Comparison of ENCODE assay signal across 8 cellular contexts in genomic region chr1:36463773-36464604, GRCh38. TPM values are rescaled to one million over a fixed set of nuclear protein-coding genes. Genes with fewer than 3 reads are reported as not detected.
DNase-seq lines count a peak whose midpoint lies in the region; ATAC-seq and TF ChIP-seq lines count a peak whose summit lies in the region.

MRPS15 (minus strand) TSS chr1:36464384; CDS start chr1:36464275, 109 bp downstream.

- DNase-seq in GM13976 (ENCODE audit: low spot score): peak; percentile 97
- peak; percentile 84 for DNase-seq in NCI-H146 treated with DMSO at 0.1 percent for 48 hours (lab: John Stamatoyannopoulos, UW; ENCODE audit: unreplicated experiment)
- peak; percentile 90 for DNase-seq in amniotic stem cell (lab: John Stamatoyannopoulos, UW)
- peak; percentile 97 for DNase-seq in left cardiac atrium
- DNase-seq in progenitor cell of endocrine pancreas (ENCODE audit: low spot score, unreplicated experiment): peak; percentile 83
- peak; percentile 97 for DNase-seq in ureter (ENCODE audit: low spot score)

- TF ChIP-seq CTCF in GM13976 (IDR thresholded peaks at IDR 0.05; ENCODE audit: borderline replicate concordance, control extremely low read depth, extremely low read depth, insufficient read depth, missing control alignments) (no peak), progenitor cell of endocrine pancreas (IDR thresholded peaks at IDR 0.05; ENCODE audit: unreplicated experiment) (no peak)

- in situ Hi-C loops in GM13976 (cut with MboI; ENCODE audit: low sequenced_read_pairs, unreplicated experiment): no loop called here

- H3K27ac Mint-ChIP-seq in progenitor cell of endocrine pancreas: peak within 1 kb of the TSS; percentile 98

- no peaks in the 10 kb centered on the region for H3K9me3 Mint-ChIP-seq in progenitor cell of endocrine pancreas (ENCODE audit: low read depth)

- no peaks in the 10 kb centered on the region for H3K27me3 Mint-ChIP-seq in progenitor cell of endocrine pancreas

- peak within 1 kb of the TSS; percentile 99 for H3K4me3 Mint-ChIP-seq in progenitor cell of endocrine pancreas (ENCODE audit: low read depth)

- peaks cover 20% of the 10 kb centered on the region for H3K4me1 Mint-ChIP-seq in progenitor cell of endocrine pancreas (ENCODE audit: low read depth)

- ATAC-seq in HG02870 (IDR thresholded peaks at IDR 0.05; ENCODE audit: unreplicated experiment) (peak; percentile 67), left cardiac atrium (peak; percentile 95 to 96)

- intact Hi-C loops in T-helper 1 cell treated with Interleukin-12 subunit alpha and Interleukin-12 subunit beta and Interleukin-4 antibody, amounts not matched to agents 30 ng/mL and 1 ng/mL, for 36 hours (cut with micrococcal nuclease): loop anchor here (1.0 to 10.0 kb wide), 7 partner anchors 10 to 1228 kb away; partner anchors contain the start of genes CDCA8, KIAA0319L, NCDN and OSCP1
- intact Hi-C loops in left cardiac atrium (cut with DNase I): no loop called here

- H3K36me3 Mint-ChIP-seq in progenitor cell of endocrine pancreas (ENCODE audit: insufficient read depth): peaks cover 6% of the 10 kb centered on the region

RNA-seq across cellular contexts. Expression of gene MRPS15, which starts in this region (rescaled TPM):
- total RNA-seq in T-helper 1 cell treated with Interleukin-12 subunit alpha and Interleukin-12 subunit beta and Interleukin-4 antibody, amounts not matched to agents 30 ng/mL and 1 ng/mL, for 36 hours: 82.2 and 83.0 TPM in 2 replicates
- 10 to 100 TPM; 88.0 to 88.4 TPM for total RNA-seq in left cardiac atrium
- total RNA-seq in progenitor cell of endocrine pancreas: 72.0 and 76.4 TPM in 2 replicates
- total RNA-seq in ureter: 59.9 TPM

Comparison
In these comparisons a context has a peak if more than half of its experiments do, and no peak if none do; other contexts are left out.
1. Peak in every context shown above with its lines: DNase-seq and ATAC-seq.